Comparison of ENCODE assay signal across 8 cellular contexts in genomic region chr1:46547481-46548383, GRCh38. TPM values are rescaled to one million over a fixed set of nuclear protein-coding genes. Genes with fewer than 3 reads are reported as not detected.
DNase-seq lines count a peak whose midpoint lies in the region; ATAC-seq and TF ChIP-seq lines count a peak whose summit lies in the region.

No MANE protein-coding gene starts in this region.

- TF ChIP-seq POLR2A in right lobe of liver (IDR thresholded peaks at IDR 0.05) (no peak), suprapubic skin (IDR thresholded peaks at IDR 0.05) (no peak)

- no peaks in the 10 kb centered on the region for H3K9me3 Mint-ChIP-seq in stimulated activated naive CD8-positive, alpha-beta T cell treated with anti-CD3 and anti-CD28 coated beads, Interleukin-15, amount 100 ng/mL, for 72 hours

- DNase-seq in stimulated activated naive CD8-positive, alpha-beta T cell treated with anti-CD3 and anti-CD28 coated beads, Interleukin-15, amount 100 ng/mL, for 72 hours, result no peak
- no peak for DNase-seq in stimulated activated naive CD8-positive, alpha-beta T cell treated with anti-CD3 and anti-CD28 coated beads, Interleukin-15, Interleukin-2, amounts not matched to agents 100 U/mL and 50 U/mL, for 24 hours
- DNase-seq in NCI-H460 (ENCODE audit: extremely low read depth, low read depth) (peak; percentile 54), T47D (ENCODE audit: low read depth in 1 of 2, low spot score in 1 of 2) (peak; percentile 46 to 63), right lobe of liver (peak in 1 of 3 donors; percentile 43), suprapubic skin (ENCODE audit: low spot score in 2 of 2) (no peak), anterior cingulate cortex (lab: John Stamatoyannopoulos, UW) (no peak)

- no peak overlapping the region for H3K4me3 ChIP-seq in right lobe of liver
- no peak overlapping the region for H3K4me3 ChIP-seq in suprapubic skin

- intact Hi-C loops in right lobe of liver (cut with DNase I), result loop anchor here in 1 of 2 donors (10.0 kb wide), 1 partner anchor 103 kb away; no protein-coding TSS in a partner anchor

- 17% methylated on average over 6 of the region's 22 CpGs for WGBS in right lobe of liver (ENCODE audit: insufficient coverage, low coverage, low lambda C conversion rate, missing lambda C conversion rate)
- 71% methylated on average over 15 of the region's 22 CpGs for WGBS in suprapubic skin

- no peaks in the 10 kb centered on the region for H3K4me1 ChIP-seq in right lobe of liver
- H3K4me1 ChIP-seq in suprapubic skin, result peaks cover 15% of the 10 kb centered on the region

- H3K27me3 Mint-ChIP-seq in stimulated activated naive CD8-positive, alpha-beta T cell treated with anti-CD3 and anti-CD28 coated beads, Interleukin-15, amount 100 ng/mL, for 72 hours, result peaks cover 64% of the 10 kb centered on the region

- H3K4me1 Mint-ChIP-seq in stimulated activated naive CD8-positive, alpha-beta T cell treated with anti-CD3 and anti-CD28 coated beads, Interleukin-15, amount 100 ng/mL, for 72 hours, result peaks cover 19% of the 10 kb centered on the region

- H3K4me3 Mint-ChIP-seq in stimulated activated naive CD8-positive, alpha-beta T cell treated with anti-CD3 and anti-CD28 coated beads, Interleukin-15, amount 100 ng/mL, for 72 hours, result no peak overlapping the region

- in situ Hi-C loops in T47D (cut with HindIII; ENCODE audit: low pct_unique_long_range_greater_than_20kb, low sequenced_read_pairs), result no loop called here

- H3K9me3 ChIP-seq in right lobe of liver (no peaks in the 10 kb centered on the region), suprapubic skin (no peaks in the 10 kb centered on the region)

- H3K27me3 ChIP-seq in right lobe of liver (no peaks in the 10 kb centered on the region), suprapubic skin (peaks cover 50% of the 10 kb centered on the region)

- peak; percentile 30 for ATAC-seq in stimulated activated naive CD8-positive, alpha-beta T cell treated with anti-CD3 and anti-CD28 coated beads, Interleukin-15, amount 100 ng/mL, for 72 hours
- no peak for ATAC-seq in stimulated activated naive CD8-positive, alpha-beta T cell treated with anti-CD3 and anti-CD28 coated beads, Interleukin-15, Interleukin-2, amounts not matched to agents 100 U/mL and 50 U/mL, for 24 hours
- peak; percentile 46 to 77 (median 66) for ATAC-seq in right lobe of liver
- ATAC-seq in HG02885 (IDR thresholded peaks at IDR 0.05; ENCODE audit: poor library complexity, unreplicated experiment), result no peak

- TF ChIP-seq EP300 in suprapubic skin (IDR thresholded peaks at IDR 0.05), result no peak

- H3K36me3 ChIP-seq in right lobe of liver (no peaks in the 10 kb centered on the region), suprapubic skin (no peaks in the 10 kb centered on the region)

- TF ChIP-seq CTCF in right lobe of liver (IDR thresholded peaks at IDR 0.05) (peak in 3 of 4 donors; percentile 32 to 46 (median 44)), suprapubic skin (IDR thresholded peaks at IDR 0.05) (no peak)

- H3K27ac ChIP-seq in right lobe of liver, result no peak overlapping the region
- no peak overlapping the region for H3K27ac ChIP-seq in suprapubic skin

- H3K27ac Mint-ChIP-seq in stimulated activated naive CD8-positive, alpha-beta T cell treated with anti-CD3 and anti-CD28 coated beads, Interleukin-15, amount 100 ng/mL, for 72 hours, result no peak overlapping the region

RNA-seq across cellular contexts. Expression of gene KNCN, which starts 3.7 kb away (rescaled TPM):
- total RNA-seq in NCI-H460 (2014; rRNA removed; shearing (Covaris generic)), result not detected in 2 replicates
- polyA plus RNA-seq in NCI-H460 (2014; cell fraction: nucleus; rRNA removed), result not detected in 2 replicates
- total RNA-seq in right lobe of liver (not detected), suprapubic skin (not detected)

RNA-seq across cellular contexts. Expression of gene MKNK1, which starts 56.3 kb away (rescaled TPM):
- total RNA-seq in NCI-H460 (2014; rRNA removed; shearing (Covaris generic)), result 9.8 and 11.3 TPM in 2 replicates
- 11.5 and 15.9 TPM in 2 replicates for polyA plus RNA-seq in NCI-H460 (2014; cell fraction: nucleus; rRNA removed)
- total RNA-seq in right lobe of liver (10 to 100 TPM; 17.5 to 27.2 (median 20.8) TPM), suprapubic skin (10 to 100 TPM; 15.8 to 39.1 (median 27.4) TPM)

RNA-seq across cellular contexts. Expression of gene DMBX1, which starts 58.1 kb away (rescaled TPM):
- total RNA-seq in NCI-H460 (2014; rRNA removed; shearing (Covaris generic)), result 0.09 TPM in 1 of 2 replicates, not detected in the other
- not detected in 2 replicates for polyA plus RNA-seq in NCI-H460 (2014; cell fraction: nucleus; rRNA removed)
- not detected for total RNA-seq in right lobe of liver
- total RNA-seq in suprapubic skin, result under 1 TPM in 3 of 4 donors, not detected in 1; 0.25 to 0.55 (median 0.30) TPM

Comparison
In these comparisons a context has a peak if more than half of its experiments do, and no peak if none do; other contexts are left out.
1. ATAC-seq: peak in stimulated activated naive CD8-positive, alpha-beta T cell treated with anti-CD3 and anti-CD28 coated beads, Interleukin-15, amount 100 ng/mL, for 72 hours (single experiment) and right lobe of liver (4 of 4); none in stimulated activated naive CD8-positive, alpha-beta T cell treated with anti-CD3 and anti-CD28 coated beads, Interleukin-15, Interleukin-2, amounts not matched to agents 100 U/mL and 50 U/mL, for 24 hours (single experiment) and HG02885 (single experiment).
2. DNase-seq: peak in NCI-H460 (single experiment) and T47D (2 of 2); none in stimulated activated naive CD8-positive, alpha-beta T cell treated with anti-CD3 and anti-CD28 coated beads, Interleukin-15, amount 100 ng/mL, for 72 hours (0 of 2), stimulated activated naive CD8-positive, alpha-beta T cell treated with anti-CD3 and anti-CD28 coated beads, Interleukin-15, Interleukin-2, amounts not matched to agents 100 U/mL and 50 U/mL, for 24 hours (single experiment), suprapubic skin (0 of 2) and anterior cingulate cortex (0 of 58).
3. CTCF ChIP-seq: peak in right lobe of liver (3 of 4); none in suprapubic skin (0 of 2).